ENCODE assay signal across 14 cellular contexts in genomic region chr2:120465012-120465700, GRCh38.
"Had no signal": no experiment of that assay in that cellular context is flagged by ENCODE, and none has a peak within 500 bp of the region (broad histone marks: within the 10 kb centered on the region; RNA-seq: fewer than 3 reads in every experiment).

No MANE protein-coding gene starts in this region.

- H3K4me3 ChIP-seq: heart left ventricle, thyroid gland had no signal

- ATAC-seq: left lobe of liver; naive thymus-derived CD8-positive, alpha-beta T cell; stimulated activated memory B cell treated with anti-CD40 and anti-IgM and Interleukin-4, amounts not matched to agents 10 μg/mL and 1 μg/mL and 100 μg/mL, for 72 hours had no signal

- H3K27me3 ChIP-seq: brain microvascular endothelial cell, heart left ventricle, thyroid gland had no signal

- H3K9me3 ChIP-seq: heart left ventricle, neutrophil, thyroid gland had no signal

- DNase-seq: activated CD4-positive, alpha-beta T cell treated with anti-CD3 and anti-CD28 coated beads, Interleukin-2, amount 10 ng/mL, durations not matched to agents 7 days and 5 days; activated CD4-positive, CD25-positive, alpha-beta regulatory T cell; activated CD8-positive, alpha-beta memory T cell treated with anti-CD3 and anti-CD28 coated beads, Interleukin-2, amount 50 U/mL, for 48 hours; activated naive CD8-positive, alpha-beta T cell treated with anti-CD3 and anti-CD28 coated beads for 36 hours; brain microvascular endothelial cell; effector CD8-positive, alpha-beta T cell; foreskin melanocyte; heart left ventricle; naive thymus-derived CD8-positive, alpha-beta T cell; stimulated activated CD4-positive, alpha-beta T cell treated with anti-CD3 and anti-CD28 coated beads, Interleukin-2, amount 100 ng/mL, for 48 hours; thyroid gland had no signal

- H3K36me3 ChIP-seq: brain microvascular endothelial cell, heart left ventricle, neutrophil, thyroid gland had no signal

- H3K27ac ChIP-seq: brain microvascular endothelial cell, heart left ventricle, neutrophil, thyroid gland had no signal
